In the genomic region with DNA sequence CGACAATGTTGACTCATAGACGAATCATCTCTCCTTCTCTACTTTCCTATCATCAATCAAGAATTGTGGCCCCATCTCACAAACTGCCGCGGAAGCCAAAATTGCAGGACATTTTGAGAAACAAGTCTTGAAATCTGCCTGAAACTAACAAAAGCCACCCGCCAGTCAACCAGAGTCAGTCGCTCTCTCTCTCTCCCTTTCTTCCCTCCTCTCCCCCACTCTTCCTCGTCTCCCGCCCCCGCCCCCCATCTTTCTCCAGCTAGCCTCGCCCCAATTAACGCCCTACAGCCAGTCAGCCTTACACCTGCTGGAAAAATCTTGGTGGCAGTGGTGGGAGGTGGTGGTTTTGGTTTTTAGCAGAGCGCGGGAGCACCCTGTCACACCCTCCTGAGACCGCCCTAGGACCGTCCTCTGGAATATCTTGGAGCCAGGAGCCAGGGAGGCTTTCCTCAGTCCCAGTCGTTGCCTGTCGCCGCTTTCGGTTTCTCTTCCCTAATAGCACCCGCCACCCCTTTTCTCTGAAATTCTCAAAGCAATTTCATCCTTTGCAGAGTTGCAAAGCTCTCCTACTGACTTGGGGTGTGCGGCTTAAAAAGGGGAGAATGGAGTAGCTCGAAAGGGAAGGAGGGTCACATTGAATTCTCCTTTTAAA, we compare ENCODE assay signal across 2 cellular contexts.
TF ChIP-seq lines count a peak whose summit lies in the region.

No MANE protein-coding gene starts in this region.

TF ChIP-seq in liver, 16 proteins besides CTCF, POLR2A, EP300 and RAD21 (continued from another document):
- TF ChIP-seq, protein P1, sequence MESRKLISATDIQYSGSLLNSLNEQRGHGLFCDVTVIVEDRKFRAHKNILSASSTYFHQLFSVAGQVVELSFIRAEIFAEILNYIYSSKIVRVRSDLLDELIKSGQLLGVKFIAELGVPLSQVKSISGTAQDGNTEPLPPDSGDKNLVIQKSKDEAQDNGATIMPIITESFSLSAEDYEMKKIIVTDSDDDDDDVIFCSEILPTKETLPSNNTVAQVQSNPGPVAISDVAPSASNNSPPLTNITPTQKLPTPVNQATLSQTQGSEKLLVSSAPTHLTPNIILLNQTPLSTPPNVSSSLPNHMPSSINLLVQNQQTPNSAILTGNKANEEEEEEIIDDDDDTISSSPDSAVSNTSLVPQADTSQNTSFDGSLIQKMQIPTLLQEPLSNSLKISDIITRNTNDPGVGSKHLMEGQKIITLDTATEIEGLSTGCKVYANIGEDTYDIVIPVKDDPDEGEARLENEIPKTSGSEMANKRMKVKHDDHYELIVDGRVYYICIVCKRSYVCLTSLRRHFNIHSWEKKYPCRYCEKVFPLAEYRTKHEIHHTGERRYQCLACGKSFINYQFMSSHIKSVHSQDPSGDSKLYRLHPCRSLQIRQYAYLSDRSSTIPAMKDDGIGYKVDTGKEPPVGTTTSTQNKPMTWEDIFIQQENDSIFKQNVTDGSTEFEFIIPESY (IDR thresholded peaks at IDR 0.05), result no peak
- TF ChIP-seq RXRA (IDR thresholded peaks at IDR 0.05), result no peak
- TF ChIP-seq TAF1 (conservative IDR thresholded peaks at IDR 0.05), result no peak
- no peak for TF ChIP-seq EGR1 (IDR thresholded peaks at IDR 0.05; ENCODE audit: low read depth in 2 of 2)
- TF ChIP-seq GABPA (IDR thresholded peaks at IDR 0.05 in 1 of 2, conservative IDR thresholded peaks at IDR 0.05 in 1 of 2), result no peak
- TF ChIP-seq HNF4A (conservative IDR thresholded peaks at IDR 0.05), result no peak
- TF ChIP-seq SP1 (IDR thresholded peaks at IDR 0.05), result no peak
- TF ChIP-seq, protein P2, sequence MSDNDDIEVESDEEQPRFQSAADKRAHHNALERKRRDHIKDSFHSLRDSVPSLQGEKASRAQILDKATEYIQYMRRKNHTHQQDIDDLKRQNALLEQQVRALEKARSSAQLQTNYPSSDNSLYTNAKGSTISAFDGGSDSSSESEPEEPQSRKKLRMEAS (IDR thresholded peaks at IDR 0.05), result no peak

TF ChIP-seq in HepG2, 621 proteins besides CTCF, POLR2A, EP300 and RAD21 (continued from another document):
- TF ChIP-seq, protein P3, sequence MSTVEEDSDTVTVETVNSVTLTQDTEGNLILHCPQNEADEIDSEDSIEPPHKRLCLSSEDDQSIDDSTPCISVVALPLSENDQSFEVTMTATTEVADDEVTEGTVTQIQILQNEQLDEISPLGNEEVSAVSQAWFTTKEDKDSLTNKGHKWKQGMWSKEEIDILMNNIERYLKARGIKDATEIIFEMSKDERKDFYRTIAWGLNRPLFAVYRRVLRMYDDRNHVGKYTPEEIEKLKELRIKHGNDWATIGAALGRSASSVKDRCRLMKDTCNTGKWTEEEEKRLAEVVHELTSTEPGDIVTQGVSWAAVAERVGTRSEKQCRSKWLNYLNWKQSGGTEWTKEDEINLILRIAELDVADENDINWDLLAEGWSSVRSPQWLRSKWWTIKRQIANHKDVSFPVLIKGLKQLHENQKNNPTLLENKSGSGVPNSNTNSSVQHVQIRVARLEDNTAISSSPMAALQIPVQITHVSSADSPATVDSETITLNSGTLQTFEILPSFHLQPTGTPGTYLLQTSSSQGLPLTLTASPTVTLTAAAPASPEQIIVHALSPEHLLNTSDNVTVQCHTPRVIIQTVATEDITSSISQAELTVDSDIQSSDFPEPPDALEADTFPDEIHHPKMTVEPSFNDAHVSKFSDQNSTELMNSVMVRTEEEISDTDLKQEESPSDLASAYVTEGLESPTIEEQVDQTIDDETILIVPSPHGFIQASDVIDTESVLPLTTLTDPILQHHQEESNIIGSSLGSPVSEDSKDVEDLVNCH (CRISPR knock-in tag; IDR thresholded peaks at IDR 0.05), result no peak
- TF ChIP-seq RFXAP (CRISPR knock-in tag; IDR thresholded peaks at IDR 0.05; ENCODE audit: borderline replicate concordance), result no peak
- TF ChIP-seq STAG1 (CRISPR knock-in tag; IDR thresholded peaks at IDR 0.05), result no peak
- no peak for TF ChIP-seq ARID5B (CRISPR knock-in tag; IDR thresholded peaks at IDR 0.05)
- TF ChIP-seq EZH2 (conservative IDR thresholded peaks at IDR 0.05; ENCODE audit: low read depth, low read length), result no peak
- TF ChIP-seq ISL2 (CRISPR knock-in tag; IDR thresholded peaks at IDR 0.05), result no peak
- no peak for TF ChIP-seq POGZ (CRISPR knock-in tag; IDR thresholded peaks at IDR 0.05)
- no peak for TF ChIP-seq XBP1 (CRISPR knock-in tag; IDR thresholded peaks at IDR 0.05)
- no peak for TF ChIP-seq SIX1 (CRISPR knock-in tag; IDR thresholded peaks at IDR 0.05; ENCODE audit: borderline replicate concordance)
- no peak for TF ChIP-seq NR2F1 (CRISPR knock-in tag; IDR thresholded peaks at IDR 0.05)
- no peak for TF ChIP-seq MEIS1 (CRISPR knock-in tag; IDR thresholded peaks at IDR 0.05; ENCODE audit: borderline replicate concordance)
- TF ChIP-seq SATB2 (CRISPR knock-in tag; IDR thresholded peaks at IDR 0.05), result no peak
- TF ChIP-seq ZBTB40 (IDR thresholded peaks at IDR 0.05), result no peak
- no peak for TF ChIP-seq ZBTB40 (CRISPR knock-in tag; IDR thresholded peaks at IDR 0.05)
- no peak for TF ChIP-seq PCBP1 (IDR thresholded peaks at IDR 0.05; ENCODE audit: borderline replicate concordance, low read depth, low read length)
TF ChIP-seq in HepG2: peak in this region for 0.
